Comparison of ENCODE assay signal across 8 cellular contexts in genomic region chr5:156824800-156825199, GRCh38. TPM values are rescaled to one million over a fixed set of nuclear protein-coding genes. Genes with fewer than 3 reads are reported as not detected.
DNase-seq lines count a peak whose midpoint lies in the region; ATAC-seq, FAIRE-seq and TF ChIP-seq lines count a peak whose summit lies in the region.

No MANE protein-coding gene starts in this region.

- H3K27ac ChIP-seq in HCT116 (ENCODE audit: low read depth, low read length) (no peak overlapping the region), kidney (ENCODE audit: low read depth in 2 of 2, low read length in 2 of 2) (no peak overlapping the region)

- H3K4me1 ChIP-seq in HCT116 (ENCODE audit: control insufficient read depth in 1 of 2, insufficient read depth in 2 of 2, low read length in 2 of 2) (no peaks in the 10 kb centered on the region), kidney (ENCODE audit: control insufficient read depth in 1 of 2, insufficient read depth in 1 of 2, low read depth in 1 of 2, low read length in 2 of 2) (no peaks in the 10 kb centered on the region)

- H4K20me1 ChIP-seq in HCT116 (ENCODE audit: insufficient read depth): no peaks in the 10 kb centered on the region

- no peak overlapping the region for H3K4me2 ChIP-seq in HCT116 (ENCODE audit: low read length)

- RAD21 ChIA-PET in HCT116 (lab: Charles Lee; ENCODE audit: low non-redundant PET in 1 of 2, low total read pairs in 2 of 2, uncharacterized antibody in 2 of 2, unreplicated experiment in 2 of 2): no interaction called here

- TF ChIP-seq CTCF in HCT116 (IDR thresholded peaks at IDR 0.05 in 2 of 3, conservative IDR thresholded peaks at IDR 0.05 in 1 of 3; ENCODE audit: borderline replicate concordance in 1 of 3, insufficient read depth in 1 of 3, low read depth in 2 of 3, low read length in 2 of 3) (peak in 2 of 3 experiments; percentile 6 to 45; a peak in 1 of 6 replicates), kidney (IDR thresholded peaks at IDR 0.05; ENCODE audit: borderline replicate concordance, extremely low read depth, insufficient read depth) (no peak)

- no TSS peak for BruUV-seq in HCT116 (replicated peaks; lab: Mats Ljungman, UMichigan)

- POLR2A ChIA-PET in HCT116 (lab: Charles Lee): no interaction called here

- H2AFZ ChIP-seq in HCT116 (ENCODE audit: low read depth, low read length, poor library complexity, severe bottlenecking): no peak overlapping the region

- no peak overlapping the region for H3K4me3 ChIP-seq in HCT116 (replicated peaks in 1 of 2; ENCODE audit: low read depth in 1 of 2, low read length in 2 of 2)
- H3K4me3 ChIP-seq in kidney (ENCODE audit: low read length in 2 of 2): no peak overlapping the region

- H3K9me2 ChIP-seq in HCT116 (ENCODE audit: insufficient read depth): no peaks in the 10 kb centered on the region

- CTCF ChIA-PET in HCT116 (lab: Charles Lee): interaction anchor here (1.7 kb wide), 1 partner anchor 307 kb away, joined by 11 read pairs; no protein-coding TSS in a partner anchor

- intact Hi-C loops in HCT116 (cut with micrococcal nuclease): loop anchor here (1.0 to 10.0 kb wide), 2 partner anchors 1685 to 1850 kb away; no protein-coding TSS in a partner anchor
- intact Hi-C loops in kidney (cut with DNase I): no loop called here

- peak; percentile 51 for TF ChIP-seq RAD21 in HCT116 (IDR thresholded peaks at IDR 0.05; ENCODE audit: low read depth)

- ATAC-seq in HCT116 (no peak; the same call in 1 of the 2 replicates), GM21619 (IDR thresholded peaks at IDR 0.05; ENCODE audit: unreplicated experiment) (no peak)

- H3K9ac ChIP-seq in HCT116 (ENCODE audit: low read length): no peak overlapping the region
- H3K9ac ChIP-seq in kidney (ENCODE audit: low read length in 2 of 2): no peak overlapping the region

- H3K27me3 ChIP-seq in HCT116 (ENCODE audit: insufficient read depth, low read length): 0 out of 2 replicates have a peak, but pooled peaks cover 4% of the 10 kb centered on the region

- TF ChIP-seq POLR2A in HCT116 (IDR thresholded peaks at IDR 0.05; ENCODE audit: borderline replicate concordance, extremely low read depth, insufficient read depth, insufficient read length): no peak

- no peaks in the 10 kb centered on the region for H3K79me2 ChIP-seq in HCT116 (ENCODE audit: insufficient read depth, low read length)

- H3K9me3 ChIP-seq in HCT116 (ENCODE audit: control insufficient read depth in 1 of 2, insufficient read depth in 1 of 2, low read depth in 1 of 2, low read length in 2 of 2) (no peaks in the 10 kb centered on the region), kidney (ENCODE audit: control insufficient read depth in 1 of 2, low read length in 2 of 2) (no peaks in the 10 kb centered on the region)

- peak; percentile 9 for FAIRE-seq in A204.1 (lab: Jason Lieb, UNC)
- no peak for FAIRE-seq in kidney (lab: Jason Lieb, UNC)

- H3K36me3 ChIP-seq in HCT116 (ENCODE audit: control insufficient read depth in 1 of 2, insufficient read depth in 2 of 2, low read length in 2 of 2): no peaks in the 10 kb centered on the region
- H3K36me3 ChIP-seq in kidney (ENCODE audit: control insufficient read depth in 1 of 2, insufficient read depth in 2 of 2, low read length in 2 of 2): no peaks in the 10 kb centered on the region

- DNase-seq in HCT116 (ENCODE audit: low read depth, low spot score) (peak; percentile 21), SW480 (ENCODE audit: low spot score) (peak; percentile 23), iris pigment epithelial cell (ENCODE audit: low read depth) (peak; percentile 3), kidney (no peak)
- no peak for DNase-seq in activated effector memory CD4-positive, alpha-beta T cell treated with Interleukin-2 at 50 U/mL for 16 hours
- no peak for DNase-seq in activated effector memory CD4-positive, alpha-beta T cell treated with anti-CD3 and anti-CD28 coated beads, Interleukin-2, amount 50 U/mL, for 16 hours

TF ChIP-seq in HCT116, 20 proteins besides CTCF, POLR2A, EP300 and RAD21:
- no peak for TF ChIP-seq EZH2phosphoT487 (IDR thresholded peaks at IDR 0.05; ENCODE audit: borderline replicate concordance)
- no peak for TF ChIP-seq EGR1 (IDR thresholded peaks at IDR 0.05; ENCODE audit: low read depth)
- TF ChIP-seq SRF (IDR thresholded peaks at IDR 0.05; ENCODE audit: low read depth): no peak
- no peak for TF ChIP-seq EZH2 (IDR thresholded peaks at IDR 0.05)
- no peak for TF ChIP-seq POLR2AphosphoS5 (IDR thresholded peaks at IDR 0.05; ENCODE audit: low read depth, low read length)
- no peak for TF ChIP-seq YY1 (IDR thresholded peaks at IDR 0.05; ENCODE audit: extremely low read depth, insufficient replicate concordance, low read depth, low read length)
- no peak for TF ChIP-seq SIN3A (IDR thresholded peaks at IDR 0.05; ENCODE audit: low read depth)

RNA-seq across cellular contexts. Expression of gene PPP1R2B, which starts 25.3 kb away (rescaled TPM):
- total RNA-seq in HCT116 (2021; ENCODE audit: unreplicated experiment): not detected
- polyA plus RNA-seq in HCT116 (2012): not detected in 2 replicates
- total RNA-seq in kidney: not detected
- not detected for polyA plus RNA-seq in kidney (ENCODE audit: insufficient read depth, low read depth, low replicate concordance)

Comparison
In these comparisons a context has a peak if more than half of its experiments do, and no peak if none do; other contexts are left out.
1. DNase-seq: peak in HCT116 (single experiment), SW480 (single experiment) and iris pigment epithelial cell (single experiment); none in kidney (single experiment), activated effector memory CD4-positive, alpha-beta T cell treated with Interleukin-2 at 50 U/mL for 16 hours (single experiment) and activated effector memory CD4-positive, alpha-beta T cell treated with anti-CD3 and anti-CD28 coated beads, Interleukin-2, amount 50 U/mL, for 16 hours (single experiment).